15 cellular contexts compared by ENCODE assay signal in the genomic region with DNA sequence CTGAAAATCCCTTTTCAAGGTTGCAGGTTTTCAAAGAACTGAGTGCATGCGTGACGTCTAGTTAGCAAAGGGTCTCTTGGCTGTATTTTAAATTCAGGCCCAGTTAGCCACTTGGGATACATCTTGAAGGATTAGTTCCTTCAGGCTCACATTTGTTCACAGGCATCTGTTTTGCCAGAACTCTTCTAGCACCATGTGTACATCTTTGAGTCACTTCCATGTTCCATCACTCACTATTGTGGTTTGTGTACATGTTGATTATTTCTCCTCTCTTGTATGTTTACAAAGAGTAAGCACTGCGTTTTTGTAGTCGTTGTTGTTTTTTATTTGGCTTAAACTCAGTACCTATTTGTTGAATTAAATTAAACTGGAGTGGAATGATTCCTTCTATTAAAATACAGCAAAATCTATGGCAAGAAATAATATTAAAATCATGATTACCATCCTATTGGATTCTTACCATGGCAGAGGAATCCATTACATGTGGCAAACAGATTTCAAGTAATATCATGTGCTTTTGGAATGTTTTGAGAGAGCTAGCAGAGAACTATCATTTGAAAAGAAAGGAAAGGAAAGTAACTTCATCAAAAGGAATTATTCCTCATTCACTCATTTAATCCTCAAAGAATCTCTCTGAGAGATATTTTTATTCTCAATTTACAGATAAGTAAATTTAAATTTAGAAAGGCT.
"Had no signal": no experiment of that assay in that cellular context is flagged by ENCODE, and none has a peak within 500 bp of the region (broad histone marks: within the 10 kb centered on the region; RNA-seq: fewer than 3 reads in every experiment).

No MANE protein-coding gene starts in this region.

- H3K4me3 Mint-ChIP-seq: activated naive CD4-positive, alpha-beta T cell treated with anti-CD3 and anti-CD28 coated beads, Interleukin-2, amount 50 U/mL, for 24 hours; mesothelial cell of epicardium; natural killer cell treated with Interleukin-12 subunit alpha and Interleukin-12 subunit beta and Interleukin-15 and Interleukin-18, amount 100 ng/mL, for 72 hours had no signal

- ATAC-seq: lower lobe of right lung; natural killer cell treated with Interleukin-12 subunit alpha and Interleukin-12 subunit beta and Interleukin-15 and Interleukin-18, amount 100 ng/mL, for 72 hours had no signal

- DNase-seq: activated CD4-positive, alpha-beta T cell treated with anti-CD3 and anti-CD28 coated beads, Interleukin-2, amount 50 U/mL, for 48 hours; activated gamma-delta T cell; adrenal gland; lower lobe of right lung; nucleus accumbens; retina; stimulated activated CD4-positive, alpha-beta T cell treated with anti-CD3 and anti-CD28 coated beads, Interleukin-12 subunit alpha, Interleukin-12 subunit beta, amount 100 ng/mL, for 4 hours; stimulated activated CD4-positive, alpha-beta T cell treated with anti-CD3 and anti-CD28 coated beads, Interleukin-2, amount 100 ng/mL, for 24 hours; stimulated activated naive CD4-positive, alpha-beta T cell treated with Interleukin-2 at 50 U/mL for 16 hours; T-helper 2 cell; thyroid gland had no signal

- H3K79me2 ChIP-seq: hepatocyte had no signal

- H3K27me3 ChIP-seq: adrenal gland, hepatocyte, thyroid gland had no signal

- H3K27ac Mint-ChIP-seq: activated naive CD4-positive, alpha-beta T cell treated with anti-CD3 and anti-CD28 coated beads, Interleukin-2, amount 50 U/mL, for 24 hours; mesothelial cell of epicardium; natural killer cell treated with Interleukin-12 subunit alpha and Interleukin-12 subunit beta and Interleukin-15 and Interleukin-18, amount 100 ng/mL, for 72 hours had no signal

- H3K36me3 ChIP-seq: adrenal gland, lower lobe of right lung, thyroid gland had no signal

- H3K27ac ChIP-seq: adrenal gland, lower lobe of right lung, thyroid gland had no signal

- H3K9me3 ChIP-seq: adrenal gland, lower lobe of right lung, thyroid gland had no signal

- H3K4me3 ChIP-seq: adrenal gland, hepatocyte, lower lobe of right lung, thyroid gland had no signal

- H3K36me3 Mint-ChIP-seq: activated naive CD4-positive, alpha-beta T cell treated with anti-CD3 and anti-CD28 coated beads, Interleukin-2, amount 50 U/mL, for 24 hours; mesothelial cell of epicardium; natural killer cell treated with Interleukin-12 subunit alpha and Interleukin-12 subunit beta and Interleukin-15 and Interleukin-18, amount 100 ng/mL, for 72 hours had no signal

- H3K4me1 Mint-ChIP-seq: activated naive CD4-positive, alpha-beta T cell treated with anti-CD3 and anti-CD28 coated beads, Interleukin-2, amount 50 U/mL, for 24 hours; mesothelial cell of epicardium had no signal

- H3K27me3 Mint-ChIP-seq: natural killer cell treated with Interleukin-12 subunit alpha and Interleukin-12 subunit beta and Interleukin-15 and Interleukin-18, amount 100 ng/mL, for 72 hours had no signal

- H2AFZ ChIP-seq: hepatocyte had no signal

- H3K4me1 ChIP-seq: adrenal gland, lower lobe of right lung, thyroid gland had no signal

- H3K4me2 ChIP-seq: hepatocyte had no signal
